In the genomic region with DNA sequence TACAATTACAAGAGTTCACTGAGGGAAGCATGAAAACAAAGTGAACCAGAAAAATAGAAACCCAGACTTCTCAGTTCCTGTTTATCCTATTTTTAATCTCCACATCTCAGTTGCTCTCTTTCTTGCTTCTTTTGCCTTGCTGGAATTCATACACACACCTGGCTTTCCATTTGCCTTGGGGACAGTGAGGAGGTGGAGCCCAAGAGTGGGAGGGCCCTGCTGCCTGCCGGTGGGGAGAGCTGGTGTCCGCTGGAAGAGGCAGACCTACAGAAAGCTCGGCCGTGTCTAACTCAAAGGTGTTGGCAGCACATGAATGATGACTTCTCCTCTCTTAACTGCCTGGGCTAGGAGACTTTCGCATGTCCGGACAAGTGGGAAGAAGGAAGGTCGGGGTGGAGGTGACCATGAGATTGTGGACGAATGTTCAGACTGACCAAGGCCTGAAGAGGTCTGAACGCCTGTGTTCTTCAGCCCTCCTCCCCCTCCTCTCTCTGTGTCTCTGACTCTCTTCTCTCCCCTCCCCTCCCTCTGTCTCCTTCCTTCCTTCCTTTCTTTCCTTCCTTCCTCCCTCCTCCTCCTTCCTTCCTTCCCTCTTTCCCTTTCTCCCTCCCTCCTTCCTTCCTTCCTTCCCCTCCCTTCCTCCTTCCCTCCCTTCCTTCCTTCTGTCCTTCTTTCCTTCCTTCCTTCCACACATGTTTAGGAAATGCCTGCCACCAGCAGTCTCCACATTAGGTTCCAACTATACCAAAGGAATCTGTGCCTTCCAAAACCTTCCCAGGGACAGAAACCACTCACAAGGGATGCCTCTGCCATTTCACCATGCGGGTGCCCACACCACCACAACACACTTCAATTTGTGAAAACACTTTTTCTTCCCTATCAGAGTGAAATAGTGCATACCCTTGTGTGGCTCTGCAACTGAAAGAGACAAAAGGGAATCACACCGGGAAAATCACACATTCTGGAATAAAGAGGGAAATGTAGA, we compare ENCODE assay signal across 8 cellular contexts.
DNase-seq lines count a peak whose midpoint lies in the region; ATAC-seq and TF ChIP-seq lines count a peak whose summit lies in the region.

No MANE protein-coding gene starts in this region.

- H3K4me3 ChIP-seq in muscle layer of colon (ENCODE audit: low read depth in 1 of 2, low read length in 2 of 2), result no peak overlapping the region
- H3K4me3 ChIP-seq in PC-3 (ENCODE audit: low read length), result no peak overlapping the region
- no peak overlapping the region for H3K4me3 ChIP-seq in adrenal gland

- DNase-seq in CD1c-positive myeloid dendritic cell (ENCODE audit: extremely low spot score) (peak; percentile 21), left lobe of liver (ENCODE audit: low spot score) (no peak), PC-3 (no peak), adrenal gland (no peak)

- no peak overlapping the region for H3K4me2 ChIP-seq in PC-3 (ENCODE audit: low read length)

- H4K20me1 ChIP-seq in PC-3 (ENCODE audit: low read length), result no peaks in the 10 kb centered on the region

- no peaks in the 10 kb centered on the region for H3F3A ChIP-seq in PC-3 (ENCODE audit: low read length, unreplicated experiment)

- POLR2A ChIA-PET in PC-3 (lab: Charles Lee; ENCODE audit: unreplicated experiment), result no interaction called here

- WGBS in adrenal gland, 4 donors, result 44 to 47% (median 46%) methylated on average over 11 of the region's 11 CpGs

- BruUV-seq in PC-3 (replicated peaks; lab: Mats Ljungman, UMichigan), result no TSS peak

- CTCF ChIA-PET in PC-3 (lab: Charles Lee), result no interaction called here

- no peaks in the 10 kb centered on the region for H3K27me3 ChIP-seq in muscle layer of colon (ENCODE audit: control insufficient read depth in 1 of 2, insufficient read depth in 2 of 2, low read length in 2 of 2)
- no peaks in the 10 kb centered on the region for H3K27me3 ChIP-seq in PC-3 (ENCODE audit: low read length)
- no peaks in the 10 kb centered on the region for H3K27me3 ChIP-seq in adrenal gland

- H3K9me3 ChIP-seq in muscle layer of colon (ENCODE audit: low read length), result no peaks in the 10 kb centered on the region
- H3K9me3 ChIP-seq in PC-3 (ENCODE audit: low read length), result no peaks in the 10 kb centered on the region
- no peaks in the 10 kb centered on the region for H3K9me3 ChIP-seq in adrenal gland (replicated peaks in 1 of 3)

- H3K9ac ChIP-seq in muscle layer of colon (ENCODE audit: low read length) (no peak overlapping the region), PC-3 (ENCODE audit: low read length) (no peak overlapping the region)

- no peak for TF ChIP-seq POLR2A in adrenal gland (IDR thresholded peaks at IDR 0.05)

- H3K27ac ChIP-seq in angular gyrus (ENCODE audit: low read depth, low read length) (peak overlapping the region; percentile 20), muscle layer of colon (ENCODE audit: low read depth, low read length) (peak overlapping the region; percentile 48), PC-3 (ENCODE audit: low read length) (no peak overlapping the region), adrenal gland (peak overlapping the region in 2 of 5 donors; percentile 13 to 44)

- H3K36me3 ChIP-seq in muscle layer of colon (ENCODE audit: insufficient read depth, low read length), result no peaks in the 10 kb centered on the region
- no peaks in the 10 kb centered on the region for H3K36me3 ChIP-seq in PC-3 (ENCODE audit: low read depth, low read length)
- H3K36me3 ChIP-seq in adrenal gland (replicated peaks in 1 of 2), result no peaks in the 10 kb centered on the region

- peak; percentile 61 for ATAC-seq in HG02642 (IDR thresholded peaks at IDR 0.05; ENCODE audit: poor library complexity, unreplicated experiment)
- ATAC-seq in left lobe of liver, result no peak
- ATAC-seq in PC-3, result no peak
- ATAC-seq in HG02798 (IDR thresholded peaks at IDR 0.05; ENCODE audit: poor library complexity, unreplicated experiment), result no peak

- no peak overlapping the region for H2AFZ ChIP-seq in PC-3 (ENCODE audit: low read length)

- H3K79me2 ChIP-seq in PC-3 (ENCODE audit: low read length), result no peaks in the 10 kb centered on the region

- TF ChIP-seq CTCF in PC-3 (conservative IDR thresholded peaks at IDR 0.05; ENCODE audit: low read depth, low read length) (no peak), adrenal gland (IDR thresholded peaks at IDR 0.05) (no peak)

- intact Hi-C loops in PC-3 (cut with micrococcal nuclease) (no loop called here), adrenal gland (cut with DNase I) (no loop called here)

- H3K4me1 ChIP-seq in muscle layer of colon (ENCODE audit: insufficient read depth, low read length), result peaks cover 31% of the 10 kb centered on the region
- peaks cover 28% of the 10 kb centered on the region for H3K4me1 ChIP-seq in PC-3 (ENCODE audit: insufficient read depth, low read length)
- H3K4me1 ChIP-seq in adrenal gland (replicated peaks in 1 of 2), result no peaks in the 10 kb centered on the region

- H3K9me2 ChIP-seq in PC-3 (replicated peaks; ENCODE audit: low read length), result no peaks in the 10 kb centered on the region
